Comparison of ENCODE assay signal across 21 cellular contexts in the genomic region with DNA sequence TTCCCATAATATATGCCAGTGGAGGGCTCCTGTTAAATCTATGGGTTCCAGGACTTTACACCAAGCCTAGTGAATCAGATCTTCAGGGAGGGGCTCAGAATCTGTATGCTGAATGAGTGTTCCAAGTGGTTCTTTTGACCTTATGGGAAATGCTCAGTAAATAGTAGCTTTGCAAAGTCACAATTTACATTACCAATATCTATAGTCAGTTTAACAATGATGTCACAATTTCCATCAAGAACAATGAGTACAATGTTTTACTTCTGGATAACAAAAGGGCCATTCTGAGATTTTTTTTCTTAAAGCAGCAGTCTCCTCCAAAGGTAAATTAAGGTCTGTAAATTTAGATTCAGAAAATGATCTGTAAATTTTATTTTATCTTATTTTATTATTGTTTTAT.
"Had no signal": no experiment of that assay in that cellular context is flagged by ENCODE, and none has a peak within 500 bp of the region (broad histone marks: within the 10 kb centered on the region; RNA-seq: fewer than 3 reads in every experiment).

No MANE protein-coding gene starts in this region.

- H3K4me1 ChIP-seq: colonic mucosa, gastrocnemius medialis, prostate gland, right atrium auricular region, sigmoid colon, stomach, transverse colon, upper lobe of right lung, uterus had no signal

- H3K27ac ChIP-seq: colonic mucosa, epithelial cell of prostate, gastrocnemius medialis, neural progenitor cell, parathyroid adenoma, prostate gland, right atrium auricular region, sigmoid colon, transverse colon, upper lobe of right lung, uterus had no signal

- H3K4me3 ChIP-seq: colonic mucosa, gastrocnemius medialis, lung, neural progenitor cell, prostate gland, right atrium auricular region, sigmoid colon, stomach, transverse colon, upper lobe of right lung, uterus had no signal

- H3K9ac ChIP-seq: neural progenitor cell, parathyroid adenoma had no signal

- DNase-seq: colonic mucosa; effector CD4-positive, alpha-beta T cell; foreskin fibroblast; gastrocnemius medialis; head of caudate nucleus; naive B cell; sigmoid colon; stimulated activated CD4-positive, alpha-beta T cell treated with anti-CD3 and anti-CD28 coated beads, Interleukin-2, amount 100 ng/mL, for 24 hours; stimulated activated CD4-positive, alpha-beta T cell treated with anti-CD3 and anti-CD28 coated beads, Interleukin-4, amount 100 ng/mL, for 24 hours; stimulated activated naive CD4-positive, alpha-beta T cell treated with Interleukin-2 at 50 U/mL for 16 hours; stomach; transverse colon; upper lobe of right lung; uterus had no signal

- H3K9me3 ChIP-seq: colonic mucosa, gastrocnemius medialis, prostate gland, right atrium auricular region, sigmoid colon, stomach, transverse colon, upper lobe of right lung, uterus had no signal

- H3K27me3 ChIP-seq: colonic mucosa, gastrocnemius medialis, neural progenitor cell, right atrium auricular region, sigmoid colon, transverse colon, upper lobe of right lung, uterus had no signal

- FAIRE-seq: keratinocyte had no signal

- H3K36me3 ChIP-seq: colonic mucosa, gastrocnemius medialis, neural progenitor cell, prostate gland, right atrium auricular region, sigmoid colon, stomach, transverse colon, upper lobe of right lung, uterus had no signal
